1 cellular context compared by ENCODE assay signal in the genomic region with DNA sequence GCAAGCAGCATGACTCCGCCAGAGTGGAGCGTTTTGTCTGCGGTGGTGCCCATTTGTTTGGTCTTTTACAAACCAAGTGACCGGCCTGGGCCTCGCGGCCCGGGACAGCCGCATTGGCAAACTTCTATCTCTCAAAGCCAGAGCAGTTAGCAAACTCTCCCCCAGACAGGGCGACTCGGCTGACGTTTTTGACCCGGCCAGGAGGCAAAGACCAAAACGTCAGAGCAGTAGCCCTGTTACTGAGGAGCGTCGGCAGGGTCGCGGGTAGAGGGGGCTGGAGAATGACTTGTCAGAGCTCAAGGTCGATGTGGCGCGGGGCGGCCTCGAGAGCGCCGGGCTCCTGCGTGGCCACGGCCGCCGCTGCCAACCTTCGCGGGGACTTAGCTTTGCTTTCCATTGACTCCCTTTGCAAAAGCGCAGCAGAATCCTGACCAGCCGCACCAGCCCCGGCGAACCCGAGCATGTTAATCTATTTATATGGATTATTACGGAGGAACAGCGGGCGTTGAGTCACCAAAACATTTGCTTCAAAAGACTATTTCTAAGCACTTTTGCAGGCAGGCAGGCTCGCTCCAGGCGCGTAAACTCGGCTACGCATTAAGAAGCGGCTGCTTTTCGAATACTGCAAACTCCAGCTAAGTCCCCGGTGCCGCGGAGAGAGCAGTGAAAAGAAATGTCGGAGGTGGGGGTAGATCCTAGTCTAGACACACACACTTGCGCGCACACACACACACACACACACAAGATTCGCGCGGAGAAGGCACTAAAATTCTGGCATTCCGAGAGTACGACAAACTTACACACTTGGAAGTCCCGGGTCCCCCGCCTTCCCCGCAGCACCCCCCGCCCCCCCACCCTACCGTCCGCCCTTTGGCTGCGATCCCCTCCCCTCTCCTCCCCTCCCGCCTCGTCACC.
A peak's percentile ranks its signal among the peaks of the same experiment; 100 is the strongest.
TF ChIP-seq lines count a peak whose summit lies in the region.

No MANE protein-coding gene starts in this region.

TF ChIP-seq in HepG2, 621 proteins besides CTCF, POLR2A, EP300 and RAD21 (continued from another document):
- TF ChIP-seq ZNF709 (CRISPR knock-in tag; IDR thresholded peaks at IDR 0.05) (0 out of 2 replicates have a peak, but pooled peaks have one; percentile 55), HIVEP1 (CRISPR knock-in tag; IDR thresholded peaks at IDR 0.05) (peak; percentile 74; the same call in 1 of the 2 replicates), NFKBIZ (CRISPR knock-in tag; IDR thresholded peaks at IDR 0.05) (no peak), ZNF350 (CRISPR knock-in tag; IDR thresholded peaks at IDR 0.05; ENCODE audit: borderline replicate concordance, low read depth) (peak; percentile 59; the same call in 1 of the 2 replicates), KLF13 (CRISPR knock-in tag; IDR thresholded peaks at IDR 0.05) (no peak), POLR2G (IDR thresholded peaks at IDR 0.05; ENCODE audit: low read depth, low read length) (peak; percentile 64; the same call in 1 of the 2 replicates), ZNF772 (CRISPR knock-in tag; IDR thresholded peaks at IDR 0.05) (no peak; the same call in 1 of the 2 replicates), ZNF792 (CRISPR knock-in tag; IDR thresholded peaks at IDR 0.05) (peak; percentile 94), ARNTL (CRISPR knock-in tag; IDR thresholded peaks at IDR 0.05) (peak; percentile 41; the same call in 1 of the 2 replicates), SRSF1 (optimal IDR thresholded peaks at IDR 0.05; ENCODE audit: low read depth, low read length) (peak; percentile 69), PITX1 (CRISPR knock-in tag; IDR thresholded peaks at IDR 0.05) (0 out of 2 replicates have a peak, but pooled peaks have one; percentile 33), HNF4A (CRISPR knock-in tag; IDR thresholded peaks at IDR 0.05) (peak; percentile 61), RNF2 (conservative IDR thresholded peaks at IDR 0.05; ENCODE audit: low read depth) (0 out of 2 replicates have a peak, but pooled peaks have one; percentile 59), ZNF766 (CRISPR knock-in tag; IDR thresholded peaks at IDR 0.05; ENCODE audit: borderline replicate concordance) (no peak; the same call in 1 of the 2 replicates), SALL1 (CRISPR knock-in tag; IDR thresholded peaks at IDR 0.05) (peak; percentile 88; the same call in 1 of the 2 replicates), EEA1 (CRISPR knock-in tag; IDR thresholded peaks at IDR 0.05; ENCODE audit: borderline replicate concordance) (no peak), ZNF225 (CRISPR knock-in tag; IDR thresholded peaks at IDR 0.05) (peak; percentile 94), ASH2L (IDR thresholded peaks at IDR 0.05; ENCODE audit: insufficient read length, low read depth, low read length) (peak; percentile 42), ZNF138 (CRISPR knock-in tag; IDR thresholded peaks at IDR 0.05; ENCODE audit: low read depth) (no peak), RXRB (CRISPR knock-in tag; IDR thresholded peaks at IDR 0.05; ENCODE audit: borderline replicate concordance) (peak; percentile 72; the same call in 1 of the 2 replicates), RFX5 (IDR thresholded peaks at IDR 0.05; ENCODE audit: low read depth, low read length) (0 out of 2 replicates have a peak, but pooled peaks have one; percentile 23), ZNF891 (CRISPR knock-in tag; IDR thresholded peaks at IDR 0.05) (peak; percentile 80; the same call in 1 of the 2 replicates), RBM39 (IDR thresholded peaks at IDR 0.05; ENCODE audit: low read depth, low read length, poor library complexity, severe bottlenecking) (peak; percentile 28), ZNF30 (CRISPR knock-in tag; IDR thresholded peaks at IDR 0.05) (0 out of 2 replicates have a peak, but pooled peaks have one; percentile 35), ADNP (CRISPR knock-in tag; IDR thresholded peaks at IDR 0.05) (no peak), ZFP82 (CRISPR knock-in tag; IDR thresholded peaks at IDR 0.05; ENCODE audit: borderline replicate concordance) (0 out of 2 replicates have a peak, but pooled peaks have one; percentile 66), REPIN1 (CRISPR knock-in tag; IDR thresholded peaks at IDR 0.05; ENCODE audit: borderline replicate concordance, low read depth) (peak; percentile 64; the same call in 1 of the 2 replicates), ZNF598 (CRISPR knock-in tag; IDR thresholded peaks at IDR 0.05; ENCODE audit: borderline replicate concordance) (peak; percentile 91; the same call in 1 of the 2 replicates), ARHGAP35 (CRISPR knock-in tag; IDR thresholded peaks at IDR 0.05; ENCODE audit: borderline replicate concordance) (peak; percentile 57; the same call in 1 of the 2 replicates), MTF2 (CRISPR knock-in tag; IDR thresholded peaks at IDR 0.05; ENCODE audit: borderline replicate concordance) (peak; percentile 56; the same call in 1 of the 2 replicates)
- TF ChIP-seq, protein P1, sequence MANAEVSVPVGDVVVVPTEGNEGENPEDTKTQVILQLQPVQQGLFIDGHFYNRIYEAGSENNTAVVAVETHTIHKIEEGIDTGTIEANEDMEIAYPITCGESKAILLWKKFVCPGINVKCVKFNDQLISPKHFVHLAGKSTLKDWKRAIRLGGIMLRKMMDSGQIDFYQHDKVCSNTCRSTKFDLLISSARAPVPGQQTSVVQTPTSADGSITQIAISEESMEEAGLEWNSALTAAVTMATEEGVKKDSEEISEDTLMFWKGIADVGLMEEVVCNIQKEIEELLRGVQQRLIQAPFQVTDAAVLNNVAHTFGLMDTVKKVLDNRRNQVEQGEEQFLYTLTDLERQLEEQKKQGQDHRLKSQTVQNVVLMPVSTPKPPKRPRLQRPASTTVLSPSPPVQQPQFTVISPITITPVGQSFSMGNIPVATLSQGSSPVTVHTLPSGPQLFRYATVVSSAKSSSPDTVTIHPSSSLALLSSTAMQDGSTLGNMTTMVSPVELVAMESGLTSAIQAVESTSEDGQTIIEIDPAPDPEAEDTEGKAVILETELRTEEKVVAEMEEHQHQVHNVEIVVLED (CRISPR knock-in tag; IDR thresholded peaks at IDR 0.05; ENCODE audit: borderline replicate concordance): peak; percentile 60; the same call in 1 of the 2 replicates
- TF ChIP-seq, protein P2, sequence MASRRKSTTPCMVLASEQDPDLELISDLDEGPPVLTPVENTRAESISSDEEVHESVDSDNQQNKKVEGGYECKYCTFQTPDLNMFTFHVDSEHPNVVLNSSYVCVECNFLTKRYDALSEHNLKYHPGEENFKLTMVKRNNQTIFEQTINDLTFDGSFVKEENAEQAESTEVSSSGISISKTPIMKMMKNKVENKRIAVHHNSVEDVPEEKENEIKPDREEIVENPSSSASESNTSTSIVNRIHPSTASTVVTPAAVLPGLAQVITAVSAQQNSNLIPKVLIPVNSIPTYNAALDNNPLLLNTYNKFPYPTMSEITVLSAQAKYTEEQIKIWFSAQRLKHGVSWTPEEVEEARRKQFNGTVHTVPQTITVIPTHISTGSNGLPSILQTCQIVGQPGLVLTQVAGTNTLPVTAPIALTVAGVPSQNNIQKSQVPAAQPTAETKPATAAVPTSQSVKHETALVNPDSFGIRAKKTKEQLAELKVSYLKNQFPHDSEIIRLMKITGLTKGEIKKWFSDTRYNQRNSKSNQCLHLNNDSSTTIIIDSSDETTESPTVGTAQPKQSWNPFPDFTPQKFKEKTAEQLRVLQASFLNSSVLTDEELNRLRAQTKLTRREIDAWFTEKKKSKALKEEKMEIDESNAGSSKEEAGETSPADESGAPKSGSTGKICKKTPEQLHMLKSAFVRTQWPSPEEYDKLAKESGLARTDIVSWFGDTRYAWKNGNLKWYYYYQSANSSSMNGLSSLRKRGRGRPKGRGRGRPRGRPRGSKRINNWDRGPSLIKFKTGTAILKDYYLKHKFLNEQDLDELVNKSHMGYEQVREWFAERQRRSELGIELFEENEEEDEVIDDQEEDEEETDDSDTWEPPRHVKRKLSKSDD (CRISPR knock-in tag; IDR thresholded peaks at IDR 0.05; ENCODE audit: low read depth): 0 out of 2 replicates have a peak, but pooled peaks have one; percentile 45
- TF ChIP-seq, protein P3, sequence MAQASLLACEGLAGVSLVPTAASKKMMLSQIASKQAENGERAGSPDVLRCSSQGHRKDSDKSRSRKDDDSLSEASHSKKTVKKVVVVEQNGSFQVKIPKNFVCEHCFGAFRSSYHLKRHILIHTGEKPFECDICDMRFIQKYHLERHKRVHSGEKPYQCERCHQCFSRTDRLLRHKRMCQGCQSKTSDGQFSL (CRISPR knock-in tag; IDR thresholded peaks at IDR 0.05): peak; percentile 92; the same call in 1 of the 2 replicates
- TF ChIP-seq, protein P4, sequence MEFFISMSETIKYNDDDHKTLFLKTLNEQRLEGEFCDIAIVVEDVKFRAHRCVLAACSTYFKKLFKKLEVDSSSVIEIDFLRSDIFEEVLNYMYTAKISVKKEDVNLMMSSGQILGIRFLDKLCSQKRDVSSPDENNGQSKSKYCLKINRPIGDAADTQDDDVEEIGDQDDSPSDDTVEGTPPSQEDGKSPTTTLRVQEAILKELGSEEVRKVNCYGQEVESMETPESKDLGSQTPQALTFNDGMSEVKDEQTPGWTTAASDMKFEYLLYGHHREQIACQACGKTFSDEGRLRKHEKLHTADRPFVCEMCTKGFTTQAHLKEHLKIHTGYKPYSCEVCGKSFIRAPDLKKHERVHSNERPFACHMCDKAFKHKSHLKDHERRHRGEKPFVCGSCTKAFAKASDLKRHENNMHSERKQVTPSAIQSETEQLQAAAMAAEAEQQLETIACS (CRISPR knock-in tag; IDR thresholded peaks at IDR 0.05): peak; percentile 30; the same call in 1 of the 2 replicates
- TF ChIP-seq, protein P5, sequence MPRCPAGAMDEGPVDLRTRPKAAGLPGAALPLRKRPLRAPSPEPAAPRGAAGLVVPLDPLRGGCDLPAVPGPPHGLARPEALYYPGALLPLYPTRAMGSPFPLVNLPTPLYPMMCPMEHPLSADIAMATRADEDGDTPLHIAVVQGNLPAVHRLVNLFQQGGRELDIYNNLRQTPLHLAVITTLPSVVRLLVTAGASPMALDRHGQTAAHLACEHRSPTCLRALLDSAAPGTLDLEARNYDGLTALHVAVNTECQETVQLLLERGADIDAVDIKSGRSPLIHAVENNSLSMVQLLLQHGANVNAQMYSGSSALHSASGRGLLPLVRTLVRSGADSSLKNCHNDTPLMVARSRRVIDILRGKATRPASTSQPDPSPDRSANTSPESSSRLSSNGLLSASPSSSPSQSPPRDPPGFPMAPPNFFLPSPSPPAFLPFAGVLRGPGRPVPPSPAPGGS (CRISPR knock-in tag; IDR thresholded peaks at IDR 0.05): peak; percentile 84; the same call in 1 of the 2 replicates
- TF ChIP-seq, protein P6, sequence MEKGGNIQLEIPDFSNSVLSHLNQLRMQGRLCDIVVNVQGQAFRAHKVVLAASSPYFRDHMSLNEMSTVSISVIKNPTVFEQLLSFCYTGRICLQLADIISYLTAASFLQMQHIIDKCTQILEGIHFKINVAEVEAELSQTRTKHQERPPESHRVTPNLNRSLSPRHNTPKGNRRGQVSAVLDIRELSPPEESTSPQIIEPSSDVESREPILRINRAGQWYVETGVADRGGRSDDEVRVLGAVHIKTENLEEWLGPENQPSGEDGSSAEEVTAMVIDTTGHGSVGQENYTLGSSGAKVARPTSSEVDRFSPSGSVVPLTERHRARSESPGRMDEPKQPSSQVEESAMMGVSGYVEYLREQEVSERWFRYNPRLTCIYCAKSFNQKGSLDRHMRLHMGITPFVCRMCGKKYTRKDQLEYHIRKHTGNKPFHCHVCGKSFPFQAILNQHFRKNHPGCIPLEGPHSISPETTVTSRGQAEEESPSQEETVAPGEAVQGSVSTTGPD (CRISPR knock-in tag; IDR thresholded peaks at IDR 0.05): no peak
- TF ChIP-seq, protein P7, sequence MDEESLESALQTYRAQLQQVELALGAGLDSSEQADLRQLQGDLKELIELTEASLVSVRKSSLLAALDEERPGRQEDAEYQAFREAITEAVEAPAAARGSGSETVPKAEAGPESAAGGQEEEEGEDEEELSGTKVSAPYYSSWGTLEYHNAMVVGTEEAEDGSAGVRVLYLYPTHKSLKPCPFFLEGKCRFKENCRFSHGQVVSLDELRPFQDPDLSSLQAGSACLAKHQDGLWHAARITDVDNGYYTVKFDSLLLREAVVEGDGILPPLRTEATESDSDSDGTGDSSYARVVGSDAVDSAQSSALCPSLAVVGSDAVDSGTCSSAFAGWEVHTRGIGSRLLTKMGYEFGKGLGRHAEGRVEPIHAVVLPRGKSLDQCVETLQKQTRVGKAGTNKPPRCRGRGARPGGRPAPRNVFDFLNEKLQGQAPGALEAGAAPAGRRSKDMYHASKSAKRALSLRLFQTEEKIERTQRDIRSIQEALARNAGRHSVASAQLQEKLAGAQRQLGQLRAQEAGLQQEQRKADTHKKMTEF (CRISPR knock-in tag; IDR thresholded peaks at IDR 0.05): peak; percentile 81; the same call in 1 of the 2 replicates
- TF ChIP-seq, protein P8, sequence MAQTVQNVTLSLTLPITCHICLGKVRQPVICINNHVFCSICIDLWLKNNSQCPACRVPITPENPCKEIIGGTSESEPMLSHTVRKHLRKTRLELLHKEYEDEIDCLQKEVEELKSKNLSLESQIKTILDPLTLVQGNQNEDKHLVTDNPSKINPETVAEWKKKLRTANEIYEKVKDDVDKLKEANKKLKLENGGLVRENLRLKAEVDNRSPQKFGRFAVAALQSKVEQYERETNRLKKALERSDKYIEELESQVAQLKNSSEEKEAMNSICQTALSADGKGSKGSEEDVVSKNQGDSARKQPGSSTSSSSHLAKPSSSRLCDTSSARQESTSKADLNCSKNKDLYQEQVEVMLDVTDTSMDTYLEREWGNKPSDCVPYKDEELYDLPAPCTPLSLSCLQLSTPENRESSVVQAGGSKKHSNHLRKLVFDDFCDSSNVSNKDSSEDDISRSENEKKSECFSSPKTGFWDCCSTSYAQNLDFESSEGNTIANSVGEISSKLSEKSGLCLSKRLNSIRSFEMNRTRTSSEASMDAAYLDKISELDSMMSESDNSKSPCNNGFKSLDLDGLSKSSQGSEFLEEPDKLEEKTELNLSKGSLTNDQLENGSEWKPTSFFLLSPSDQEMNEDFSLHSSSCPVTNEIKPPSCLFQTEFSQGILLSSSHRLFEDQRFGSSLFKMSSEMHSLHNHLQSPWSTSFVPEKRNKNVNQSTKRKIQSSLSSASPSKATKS (CRISPR knock-in tag; IDR thresholded peaks at IDR 0.05): peak; percentile 88
- TF ChIP-seq, protein P9, sequence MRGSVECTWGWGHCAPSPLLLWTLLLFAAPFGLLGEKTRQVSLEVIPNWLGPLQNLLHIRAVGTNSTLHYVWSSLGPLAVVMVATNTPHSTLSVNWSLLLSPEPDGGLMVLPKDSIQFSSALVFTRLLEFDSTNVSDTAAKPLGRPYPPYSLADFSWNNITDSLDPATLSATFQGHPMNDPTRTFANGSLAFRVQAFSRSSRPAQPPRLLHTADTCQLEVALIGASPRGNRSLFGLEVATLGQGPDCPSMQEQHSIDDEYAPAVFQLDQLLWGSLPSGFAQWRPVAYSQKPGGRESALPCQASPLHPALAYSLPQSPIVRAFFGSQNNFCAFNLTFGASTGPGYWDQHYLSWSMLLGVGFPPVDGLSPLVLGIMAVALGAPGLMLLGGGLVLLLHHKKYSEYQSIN (CRISPR knock-in tag; IDR thresholded peaks at IDR 0.05; ENCODE audit: borderline replicate concordance): no peak
